Comparison of ENCODE assay signal across 11 cellular contexts in genomic region chr5:134053840-134054338, GRCh38. TPM values are rescaled to one million over a fixed set of nuclear protein-coding genes. Genes with fewer than 3 reads are reported as not detected.
DNase-seq lines count a peak whose midpoint lies in the region; ATAC-seq and TF ChIP-seq lines count a peak whose summit lies in the region.
"Had no signal": no experiment of that assay in that cellular context is flagged by ENCODE, and none has a peak within 500 bp of the region (broad histone marks: within the 10 kb centered on the region; RNA-seq: fewer than 3 reads in every experiment).

No MANE protein-coding gene starts in this region.

- peaks cover 24% of the 10 kb centered on the region for H3K4me1 Mint-ChIP-seq in nephron progenitor cell

- no peak overlapping the region for H3K27ac Mint-ChIP-seq in nephron progenitor cell

- H3K9me3 Mint-ChIP-seq in nephron progenitor cell = no peaks in the 10 kb centered on the region

- ATAC-seq in HG03378 (IDR thresholded peaks at IDR 0.05; ENCODE audit: unreplicated experiment) = no peak

- H3K4me3 Mint-ChIP-seq in nephron progenitor cell = no peak overlapping the region

- H3K27me3 Mint-ChIP-seq in nephron progenitor cell (ENCODE audit: low read depth, poor library complexity) = peaks cover 15% of the 10 kb centered on the region

- DNase-seq in NCI-H1105 treated with DMSO at 0.1 percent for 48 hours (lab: John Stamatoyannopoulos, UW) = peak; percentile 1
- DNase-seq in NCI-H1105 (lab: John Stamatoyannopoulos, UW) = no peak
- peak; percentile 68 to 81 for DNase-seq in NCI-H526 (lab: John Stamatoyannopoulos, UW)
- peak; percentile 30 for DNase-seq in central memory CD4-positive, alpha-beta T cell
- DNase-seq in renal cortical epithelial cell (ENCODE audit: low read depth) = peak; percentile 88
- DNase-seq in nephron progenitor cell = no peak
- no peak for DNase-seq in NCI-H1092 (lab: John Stamatoyannopoulos, UW)
- DNase-seq: 8988T, islet precursor cell, SHP77 treated with DMSO at 0.1 percent for 48 hours had no signal

- no peaks in the 10 kb centered on the region for H3K36me3 Mint-ChIP-seq in nephron progenitor cell (ENCODE audit: low read depth)

- TF ChIP-seq CTCF in nephron progenitor cell (IDR thresholded peaks at IDR 0.05) = no peak

RNA-seq across cellular contexts. Expression of gene VDAC1, which starts 49.1 kb away (rescaled TPM):
- total RNA-seq in renal cortical epithelial cell = 517 and 628 TPM in 2 replicates

Comparison
In these comparisons a context has a peak if more than half of its experiments do, and no peak if none do; other contexts are left out.
1. DNase-seq: peak in NCI-H1105 treated with DMSO at 0.1 percent for 48 hours (single experiment), NCI-H526 (2 of 2), central memory CD4-positive, alpha-beta T cell (single experiment) and renal cortical epithelial cell (single experiment); none in NCI-H1105 (single experiment), nephron progenitor cell (single experiment) and NCI-H1092 (single experiment).